14 cellular contexts compared by ENCODE assay signal in genomic region chr16:73735018-73735417, GRCh38.
DNase-seq lines count a peak whose midpoint lies in the region; ATAC-seq and TF ChIP-seq lines count a peak whose summit lies in the region.
"Had no signal": no experiment of that assay in that cellular context is flagged by ENCODE, and none has a peak within 500 bp of the region (broad histone marks: within the 10 kb centered on the region; RNA-seq: fewer than 3 reads in every experiment).

No MANE protein-coding gene starts in this region.

- H2AFZ ChIP-seq in SK-N-SH (ENCODE audit: low read depth): peak overlapping the region; percentile 2; the same call in 1 of the 2 replicates
- H2AFZ ChIP-seq in osteoblast (ENCODE audit: low read length): no peak overlapping the region

- intact Hi-C loops in aorta (cut with DNase I): no loop called here

- WGBS in SK-N-SH (ENCODE audit: low lambda C conversion rate): 23% methylated on average over 3 of the region's 3 CpGs
- WGBS in aorta, 2 donors: 64 to 65% methylated on average over 3 of the region's 3 CpGs

- H3K36me3 ChIP-seq in SK-N-SH (replicated peaks in 1 of 2; ENCODE audit: control insufficient read depth in 1 of 2, insufficient read depth in 2 of 2, low read length in 1 of 2) (no peaks in the 10 kb centered on the region), osteoblast (ENCODE audit: insufficient read depth, low read length) (no peaks in the 10 kb centered on the region), aorta (ENCODE audit: control insufficient read depth in 1 of 2, insufficient read depth in 2 of 2, low read length in 1 of 2) (no peaks in the 10 kb centered on the region)
- H3K36me3 ChIP-seq: heart right ventricle, upper lobe of left lung had no signal

- no peaks in the 10 kb centered on the region for H4K20me1 ChIP-seq in SK-N-SH (ENCODE audit: insufficient read depth)
- H4K20me1 ChIP-seq in osteoblast (ENCODE audit: insufficient read depth, low read length): no peaks in the 10 kb centered on the region

- no peak overlapping the region for H3K4me2 ChIP-seq in SK-N-SH
- peak overlapping the region; percentile 54 for H3K4me2 ChIP-seq in osteoblast (ENCODE audit: insufficient read depth, low read length)

- H3K9ac ChIP-seq in SK-N-SH: no peak overlapping the region

- POLR2A ChIA-PET in SK-N-SH (lab: Yijun Ruan, JAX): no interaction called here

- H3K27me3 ChIP-seq in SK-N-SH (ENCODE audit: insufficient read depth): no peaks in the 10 kb centered on the region
- H3K27me3 ChIP-seq in osteoblast (ENCODE audit: insufficient read depth, low read length): no peaks in the 10 kb centered on the region
- no peaks in the 10 kb centered on the region for H3K27me3 ChIP-seq in aorta (ENCODE audit: control insufficient read depth in 1 of 2, insufficient read depth in 2 of 2, low read length in 1 of 2)
- H3K27me3 ChIP-seq: heart right ventricle, upper lobe of left lung had no signal

- no peak for TF ChIP-seq EP300 in SK-N-SH (IDR thresholded peaks at IDR 0.05; ENCODE audit: borderline replicate concordance in 1 of 2, low read depth in 1 of 2, low read length in 1 of 2)

- H3K4me1 ChIP-seq in SK-N-SH (ENCODE audit: control insufficient read depth in 1 of 2, insufficient read depth in 2 of 2, low read depth in 1 of 2, low read length in 1 of 2) (no peaks in the 10 kb centered on the region), osteoblast (ENCODE audit: insufficient read depth, low read length) (peaks cover 10% of the 10 kb centered on the region), aorta (ENCODE audit: control insufficient read depth in 1 of 2, insufficient read depth in 2 of 2, low read length in 2 of 2) (peaks cover 0 to 1% of the 10 kb centered on the region in 2 donors)
- H3K4me1 ChIP-seq: heart right ventricle, upper lobe of left lung had no signal

- H3K79me2 ChIP-seq in SK-N-SH (ENCODE audit: insufficient read depth) (no peaks in the 10 kb centered on the region), osteoblast (ENCODE audit: insufficient read depth, low read length) (no peaks in the 10 kb centered on the region)

- H3K4me3 ChIP-seq in SK-N-SH (ENCODE audit: low read depth in 2 of 2, low read length in 1 of 2) (no peak overlapping the region), osteoblast (ENCODE audit: insufficient read depth, low read length) (no peak overlapping the region), aorta (ENCODE audit: low read length in 2 of 2) (no peak overlapping the region)
- H3K4me3 ChIP-seq: heart right ventricle, upper lobe of left lung had no signal

- CTCF ChIA-PET in SK-N-SH (lab: Yijun Ruan, JAX): no interaction called here

- no peak for ATAC-seq in SK-N-SH treated with all-trans-retinoic acid at 6 μM for 48 hours
- ATAC-seq in HG03432 (IDR thresholded peaks at IDR 0.05; ENCODE audit: unreplicated experiment): peak; percentile 85
- no peak for ATAC-seq in aorta (ENCODE audit: low FRiP score)
- ATAC-seq: heart right ventricle; naive thymus-derived CD4-positive, alpha-beta T cell had no signal

- H3K27ac ChIP-seq in SK-N-SH (ENCODE audit: low read depth in 2 of 2, low read length in 1 of 2) (no peak overlapping the region), osteoblast (ENCODE audit: low read depth, low read length) (no peak overlapping the region), aorta (ENCODE audit: low read depth in 1 of 2, low read length in 2 of 2) (no peak overlapping the region)
- H3K27ac ChIP-seq: heart right ventricle, upper lobe of left lung had no signal

- no peaks in the 10 kb centered on the region for H3K9me2 ChIP-seq in SK-N-SH

- TF ChIP-seq CTCF in SK-N-SH (IDR thresholded peaks at IDR 0.05) (no peak), osteoblast (IDR thresholded peaks at IDR 0.05; ENCODE audit: extremely low read depth, low read depth, low read length) (no peak)

- DNase-seq in SK-N-SH (no peak), astrocyte of the hippocampus (ENCODE audit: low read depth, low spot score) (peak; percentile 42), osteoblast (ENCODE audit: insufficient read length, low spot score, missing footprints) (no peak), pons (ENCODE audit: low spot score) (no peak), AML-193 (lab: John Stamatoyannopoulos, UW) (no peak), aorta (no peak)
- DNase-seq: activated CD4-positive, CD25-positive, alpha-beta regulatory T cell treated with anti-CD3 and anti-CD28 coated beads, Interleukin-2, amount 50 U/mL, for 72 hours; anterior cingulate cortex; heart right ventricle; naive thymus-derived CD4-positive, alpha-beta T cell; stimulated activated CD4-positive, alpha-beta T cell treated with anti-CD3 and anti-CD28 coated beads, Interleukin-4, amount 100 ng/mL, for 24 hours; upper lobe of left lung had no signal

- H3F3A ChIP-seq in SK-N-SH (replicated peaks; ENCODE audit: insufficient read depth): no peaks in the 10 kb centered on the region

- H3K9me3 ChIP-seq in SK-N-SH (0 out of 2 replicates have a peak, but pooled peaks cover 3% of the 10 kb centered on the region), osteoblast (ENCODE audit: low read depth, low read length) (no peaks in the 10 kb centered on the region), aorta (ENCODE audit: control insufficient read depth, low read length) (peaks cover 2% of the 10 kb centered on the region)
- H3K9me3 ChIP-seq: upper lobe of left lung had no signal

- TF ChIP-seq RAD21 in SK-N-SH (IDR thresholded peaks at IDR 0.05; ENCODE audit: low read length): no peak

TF ChIP-seq in SK-N-SH, 30 proteins besides CTCF, POLR2A, EP300 and RAD21:
- TF ChIP-seq FOSL2 (IDR thresholded peaks at IDR 0.05; ENCODE audit: borderline replicate concordance, low read depth) (peak; percentile 55; the same call in 1 of the 2 replicates), JUND (IDR thresholded peaks at IDR 0.05) (peak; percentile 18; the same call in 1 of the 2 replicates), ELF1 (IDR thresholded peaks at IDR 0.05) (no peak)

TF ChIP-seq in SK-N-SH treated with all-trans-retinoic acid at 6 μM for 48 hours, 23 proteins besides CTCF, POLR2A, EP300 and RAD21:
- no peak for TF ChIP-seq POU6F1 (CRISPR knock-in tag; IDR thresholded peaks at IDR 0.05; ENCODE audit: borderline replicate concordance, low read depth)
- no peak for TF ChIP-seq CREB5 (CRISPR knock-in tag; IDR thresholded peaks at IDR 0.05; ENCODE audit: low read depth)
- no peak for TF ChIP-seq ZFP3 (CRISPR knock-in tag; IDR thresholded peaks at IDR 0.05)
- TF ChIP-seq ZC3H10 (CRISPR knock-in tag; IDR thresholded peaks at IDR 0.05): no peak
- no peak for TF ChIP-seq RARB (CRISPR knock-in tag; IDR thresholded peaks at IDR 0.05)
- no peak for TF ChIP-seq ARNTL (CRISPR knock-in tag; IDR thresholded peaks at IDR 0.05; ENCODE audit: borderline replicate concordance, low read depth)
- no peak for TF ChIP-seq SNAI2 (CRISPR knock-in tag; IDR thresholded peaks at IDR 0.05)
- no peak for TF ChIP-seq OSR1 (CRISPR knock-in tag; IDR thresholded peaks at IDR 0.05)
- no peak for TF ChIP-seq TSHZ2 (CRISPR knock-in tag; IDR thresholded peaks at IDR 0.05)
- TF ChIP-seq BACH2 (CRISPR knock-in tag; IDR thresholded peaks at IDR 0.05; ENCODE audit: borderline replicate concordance): no peak
TF ChIP-seq in SK-N-SH treated with all-trans-retinoic acid at 6 μM for 48 hours: peak in this region for 0.
